8 cellular contexts compared by ENCODE assay signal in genomic region chr15:40694706-40695468, GRCh38. TPM values are rescaled to one million over a fixed set of nuclear protein-coding genes. Genes with fewer than 3 reads are reported as not detected.
A peak's percentile ranks its signal among the peaks of the same experiment; 100 is the strongest.
DNase-seq lines count a peak whose midpoint lies in the region; ATAC-seq, FAIRE-seq and TF ChIP-seq lines count a peak whose summit lies in the region.

Gene RAD51 (plus strand): TSS chr15:40695174. CDS start chr15:40698759, 3,585 bp downstream.

- H3K4me1 ChIP-seq in DND-41 (ENCODE audit: insufficient read depth, low read length) (peaks cover 36% of the 10 kb centered on the region), Karpas-422 (ENCODE audit: low read length) (peaks cover 18% of the 10 kb centered on the region), esophagus squamous epithelium (peaks cover 13 to 24% (median 18%) of the 10 kb centered on the region in 3 donors)

- TF ChIP-seq CTCF in DND-41 (IDR thresholded peaks at IDR 0.05; ENCODE audit: borderline replicate concordance, extremely low read depth, low read length, poor library complexity, severe bottlenecking), result no peak
- no peak for TF ChIP-seq CTCF in esophagus squamous epithelium (IDR thresholded peaks at IDR 0.05)

- peak; percentile 92 for DNase-seq in DND-41
- DNase-seq in Karpas-422, result peak; percentile 98
- DNase-seq in RCC 7860 (ENCODE audit: low spot score), result peak; percentile 75
- DNase-seq in activated T-cell treated with anti-CD3 and anti-CD28 coated beads, Interleukin-2, amount 50 U/mL, for 72 hours, result peak; percentile 95 to 96
- peak; percentile 77 for DNase-seq in esophagus squamous epithelium (lab: John Stamatoyannopoulos, UW)
- peak; percentile 96 for DNase-seq in myocyte (ENCODE audit: low read depth)
- DNase-seq in stimulated activated CD8-positive, alpha-beta memory T cell treated with anti-CD3 and anti-CD28 coated beads, Interleukin-7, amount 100 ng/mL, for 4 hours (ENCODE audit: low read depth in 2 of 2), result peak; percentile 84 to 87

- no peak for FAIRE-seq in RCC 7860 (lab: Jason Lieb, UNC)

- H3K4me2 ChIP-seq in DND-41 (ENCODE audit: insufficient read depth, low read length) (peak within 1 kb of the TSS; percentile 78), Karpas-422 (ENCODE audit: low read depth, low read length, poor library complexity, severe bottlenecking) (peak within 1 kb of the TSS; percentile 95)

- H3K9me3 ChIP-seq in DND-41 (ENCODE audit: insufficient read depth, low read length, severe bottlenecking) (no peaks in the 10 kb centered on the region), Karpas-422 (ENCODE audit: low read length) (no peaks in the 10 kb centered on the region), esophagus squamous epithelium (no peaks in the 10 kb centered on the region)

- peak in 2 of 4 donors; percentile 45 to 62 for TF ChIP-seq POLR2A in esophagus squamous epithelium (IDR thresholded peaks at IDR 0.05)

- H3K27ac ChIP-seq in DND-41 (ENCODE audit: low read length) (peak within 1 kb of the TSS; percentile 93), Karpas-422 (ENCODE audit: low read length) (peak within 1 kb of the TSS; percentile 87), esophagus squamous epithelium (peak within 1 kb of the TSS; percentile 97 to 100 (median 99))

- H3K36me3 Mint-ChIP-seq in activated T-cell treated with anti-CD3 and anti-CD28 coated beads, Interleukin-2, amount 50 U/mL, for 72 hours (ENCODE audit: insufficient read depth in 2 of 2), result peaks cover 6 to 23% of the 10 kb centered on the region in 2 donors

- ATAC-seq in DND-41 (ENCODE audit: insufficient read depth, low read depth), result peak; percentile 89
- ATAC-seq in GM21825 (IDR thresholded peaks at IDR 0.05; ENCODE audit: unreplicated experiment), result peak; percentile 84
- peak; percentile 96 to 97 for ATAC-seq in activated T-cell treated with anti-CD3 and anti-CD28 coated beads, Interleukin-2, amount 50 U/mL, for 72 hours (replicated peaks in 1 of 2)

- H3K9ac ChIP-seq in DND-41 (ENCODE audit: low read depth, low read length), result peak within 1 kb of the TSS; percentile 73
- peak within 1 kb of the TSS; percentile 92 for H3K9ac ChIP-seq in Karpas-422 (ENCODE audit: low read length)

- H2AFZ ChIP-seq in DND-41 (ENCODE audit: low read depth, low read length), result peak within 1 kb of the TSS; percentile 64
- peak within 1 kb of the TSS; percentile 90 for H2AFZ ChIP-seq in Karpas-422 (ENCODE audit: low read length)

- H4K20me1 ChIP-seq in DND-41 (ENCODE audit: insufficient read depth, low read length), result peaks cover 22% of the 10 kb centered on the region; the same call in 1 of the 2 replicates
- no peaks in the 10 kb centered on the region for H4K20me1 ChIP-seq in Karpas-422 (ENCODE audit: insufficient read depth, low read depth, low read length)

- intact Hi-C loops in esophagus squamous epithelium (cut with DNase I), result no loop called here

- H3K27me3 ChIP-seq in DND-41 (ENCODE audit: insufficient read depth, low read length, poor library complexity) (no peaks in the 10 kb centered on the region), Karpas-422 (ENCODE audit: low read length) (no peaks in the 10 kb centered on the region), esophagus squamous epithelium (no peaks in the 10 kb centered on the region)

- H3K4me1 Mint-ChIP-seq in activated T-cell treated with anti-CD3 and anti-CD28 coated beads, Interleukin-2, amount 50 U/mL, for 72 hours (ENCODE audit: low read depth), result peaks cover 47% of the 10 kb centered on the region

- H3K9me3 Mint-ChIP-seq in activated T-cell treated with anti-CD3 and anti-CD28 coated beads, Interleukin-2, amount 50 U/mL, for 72 hours, result no peaks in the 10 kb centered on the region

- H3K4me3 ChIP-seq in DND-41 (ENCODE audit: low read depth in 1 of 2, low read length in 2 of 2) (peak within 1 kb of the TSS; percentile 28 to 66), Karpas-422 (ENCODE audit: low read length) (peak within 1 kb of the TSS; percentile 95), esophagus squamous epithelium (peak within 1 kb of the TSS; percentile 65 to 86 (median 80))

- H3K9me2 ChIP-seq in Karpas-422 (replicated peaks; ENCODE audit: insufficient read depth, low read length), result no peaks in the 10 kb centered on the region

- H3K36me3 ChIP-seq in DND-41 (ENCODE audit: insufficient read depth, low read length), result peaks cover 29% of the 10 kb centered on the region
- H3K36me3 ChIP-seq in Karpas-422 (ENCODE audit: insufficient read depth, low read length), result peaks cover 8% of the 10 kb centered on the region; the same call in 1 of the 2 replicates
- peaks cover 0 to 25% (median 0%) of the 10 kb centered on the region in 3 donors for H3K36me3 ChIP-seq in esophagus squamous epithelium

- H3K4me3 Mint-ChIP-seq in activated T-cell treated with anti-CD3 and anti-CD28 coated beads, Interleukin-2, amount 50 U/mL, for 72 hours, result peak within 1 kb of the TSS; percentile 97 to 100

- H3K27me3 Mint-ChIP-seq in activated T-cell treated with anti-CD3 and anti-CD28 coated beads, Interleukin-2, amount 50 U/mL, for 72 hours (ENCODE audit: low read depth), result no peaks in the 10 kb centered on the region

- H3K27ac Mint-ChIP-seq in activated T-cell treated with anti-CD3 and anti-CD28 coated beads, Interleukin-2, amount 50 U/mL, for 72 hours, result peak within 1 kb of the TSS; percentile 91

- 0 to 1% methylated on average over 27 to 35 of the region's 80 CpGs for WGBS in esophagus squamous epithelium, 2 donors

- H3K79me2 ChIP-seq in DND-41 (ENCODE audit: insufficient read depth, low read length) (peaks cover 58% of the 10 kb centered on the region), Karpas-422 (ENCODE audit: low read length) (peaks cover 36% of the 10 kb centered on the region)

RNA-seq across cellular contexts. Expression of gene RAD51, which starts in this region (rescaled TPM):
- total RNA-seq in Karpas-422 (2014; rRNA removed; shearing (Covaris generic); ENCODE audit: low replicate concordance), result 8.6 and 11.4 TPM in 2 replicates
- 10 to 100 TPM; 49.9 to 73.2 TPM for total RNA-seq in activated T-cell treated with anti-CD3 and anti-CD28 coated beads, Interleukin-2, amount 50 U/mL, for 72 hours
- total RNA-seq in esophagus squamous epithelium (1 to 10 TPM; 1.9 to 8.5 (median 4.5) TPM), myocyte (0.94 and 2.3 TPM in 2 replicates)
- polyA plus RNA-seq in myocyte (2012), result 0.64 TPM

Comparison
In these comparisons a context has a peak if more than half of its experiments do, and no peak if none do; other contexts are left out.
1. Peak in every context shown above with its lines: DNase-seq, ATAC-seq, H3K4me3 ChIP-seq and H3K27ac ChIP-seq.